23 cellular contexts compared by ENCODE assay signal in genomic region chr5:165134146-165134545, GRCh38.
"Had no signal": no experiment of that assay in that cellular context is flagged by ENCODE, and none has a peak within 500 bp of the region (broad histone marks: within the 10 kb centered on the region; RNA-seq: fewer than 3 reads in every experiment).

No MANE protein-coding gene starts in this region.

- H3K4me1 Mint-ChIP-seq: naive thymus-derived CD8-positive, alpha-beta T cell; stimulated activated effector memory CD8-positive, alpha-beta T cell treated with anti-CD3 and anti-CD28 coated beads, Interleukin-12 subunit alpha, Interleukin-12 subunit beta, amount 100 ng/mL, for 72 hours had no signal

- H3K4me3 ChIP-seq: gastrocnemius medialis, left lung, prostate gland, right atrium auricular region, sigmoid colon, stomach, thyroid gland, vagina had no signal

- H3K27me3 Mint-ChIP-seq: naive thymus-derived CD8-positive, alpha-beta T cell had no signal

- H3K27ac Mint-ChIP-seq: endodermal cell; naive thymus-derived CD8-positive, alpha-beta T cell; nephron progenitor cell; stimulated activated effector memory CD8-positive, alpha-beta T cell treated with anti-CD3 and anti-CD28 coated beads, Interleukin-12 subunit alpha, Interleukin-12 subunit beta, amount 100 ng/mL, for 72 hours had no signal

- DNase-seq: cortex of kidney; effector CD4-positive, alpha-beta T cell; endodermal cell; foreskin fibroblast; gastrocnemius medialis; head of caudate nucleus; left cardiac atrium; left lung; naive thymus-derived CD8-positive, alpha-beta T cell; nephron progenitor cell; nucleus accumbens; sigmoid colon; stimulated activated CD4-positive, alpha-beta T cell treated with anti-CD3 and anti-CD28 coated beads, Interleukin-2, amount 100 ng/mL, for 24 hours; stimulated activated CD4-positive, alpha-beta T cell treated with anti-CD3 and anti-CD28 coated beads, Interleukin-4, amount 100 ng/mL, for 24 hours; stimulated activated naive CD4-positive, alpha-beta T cell treated with Interleukin-2 at 50 U/mL for 16 hours; stomach; thyroid gland; trophoblast cell had no signal

- H3K9me3 ChIP-seq: gastrocnemius medialis, left lung, prostate gland, right atrium auricular region, sigmoid colon, stomach, thyroid gland, vagina had no signal

- H3K36me3 ChIP-seq: gastrocnemius medialis, left lung, prostate gland, right atrium auricular region, sigmoid colon, stomach, thyroid gland, vagina had no signal

- H3K9me3 Mint-ChIP-seq: endodermal cell, nephron progenitor cell had no signal

- H3K27me3 ChIP-seq: gastrocnemius medialis, left lung, right atrium auricular region, sigmoid colon, stomach, thyroid gland, vagina had no signal

- H3K36me3 Mint-ChIP-seq: naive thymus-derived CD8-positive, alpha-beta T cell; stimulated activated effector memory CD8-positive, alpha-beta T cell treated with anti-CD3 and anti-CD28 coated beads, Interleukin-12 subunit alpha, Interleukin-12 subunit beta, amount 100 ng/mL, for 72 hours had no signal

- H3K4me1 ChIP-seq: gastrocnemius medialis, left lung, prostate gland, right atrium auricular region, thyroid gland, vagina had no signal

- H3K27ac ChIP-seq: epithelial cell of prostate, gastrocnemius medialis, left lung, prostate gland, right atrium auricular region, sigmoid colon, stomach, thyroid gland, vagina had no signal

- H3K4me3 Mint-ChIP-seq: endodermal cell; naive thymus-derived CD8-positive, alpha-beta T cell; nephron progenitor cell; stimulated activated effector memory CD8-positive, alpha-beta T cell treated with anti-CD3 and anti-CD28 coated beads, Interleukin-12 subunit alpha, Interleukin-12 subunit beta, amount 100 ng/mL, for 72 hours had no signal
